ENCODE assay signal across 7 cellular contexts in the genomic region with DNA sequence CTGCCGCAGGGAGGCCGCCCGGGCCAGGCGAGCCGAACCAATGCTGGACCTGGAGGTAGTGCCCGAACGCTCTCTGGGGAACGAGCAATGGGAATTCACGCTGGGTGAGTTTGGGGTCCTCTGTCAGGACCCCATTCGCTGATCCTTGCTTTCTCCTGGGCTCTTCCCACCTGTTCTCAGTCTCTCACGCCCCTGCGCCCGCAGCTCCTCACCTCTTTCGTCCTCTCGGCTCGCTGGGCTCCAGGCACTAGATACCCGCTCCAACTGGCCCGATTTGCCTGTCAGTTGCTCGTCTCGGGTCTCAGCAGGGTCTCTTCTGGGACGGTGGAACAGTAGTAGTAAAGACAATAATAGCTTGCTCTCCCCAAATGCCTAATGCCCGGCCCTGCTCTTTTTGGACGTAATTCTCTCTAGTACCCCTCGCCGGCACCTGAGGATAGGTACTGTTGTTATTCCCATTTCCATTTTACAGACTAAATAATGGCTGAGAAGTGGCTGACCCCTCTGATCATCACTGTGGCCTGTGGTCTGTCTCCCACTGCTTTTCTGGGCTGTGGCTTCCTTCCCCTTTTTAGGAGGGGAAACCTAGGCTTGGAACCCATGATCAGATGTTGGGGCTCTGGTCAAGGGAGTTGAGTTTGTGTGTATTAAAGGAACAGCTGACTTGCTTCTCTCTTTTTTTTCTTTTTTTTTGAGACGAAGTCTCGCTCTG. TPM values are rescaled to one million over a fixed set of nuclear protein-coding genes. Genes with fewer than 3 reads are reported as not detected.
DNase-seq lines count a peak whose midpoint lies in the region; ATAC-seq and TF ChIP-seq lines count a peak whose summit lies in the region.

No MANE protein-coding gene starts in this region.

- peak; percentile 37 for ATAC-seq in GM18502 (IDR thresholded peaks at IDR 0.05; ENCODE audit: poor library complexity, unreplicated experiment)
- peak; percentile 10 for ATAC-seq in HG02852 (IDR thresholded peaks at IDR 0.05; ENCODE audit: unreplicated experiment)

- H3K27ac ChIP-seq in esophagus squamous epithelium, result peak overlapping the region; percentile 79 to 89 (median 84)
- H3K27ac ChIP-seq in neutrophil, result peak overlapping the region; percentile 81

- H3K36me3 ChIP-seq in esophagus squamous epithelium (peaks cover 0 to 3% (median 0%) of the 10 kb centered on the region in 3 donors), neutrophil (no peaks in the 10 kb centered on the region)

- no peaks in the 10 kb centered on the region for H3K9me3 ChIP-seq in esophagus squamous epithelium
- H3K9me3 ChIP-seq in neutrophil, result no peaks in the 10 kb centered on the region

- no peak for TF ChIP-seq POLR2A in esophagus squamous epithelium (IDR thresholded peaks at IDR 0.05)

- H3K4me3 ChIP-seq in esophagus squamous epithelium (peak overlapping the region; percentile 80 to 99 (median 86)), neutrophil (ENCODE audit: low read depth in 1 of 2, low read length in 1 of 2) (peak overlapping the region; percentile 82 to 98)

- TF ChIP-seq CTCF in esophagus squamous epithelium (IDR thresholded peaks at IDR 0.05) (no peak), neutrophil (IDR thresholded peaks at IDR 0.05) (no peak)

- WGBS in esophagus squamous epithelium, 2 donors, result 6 to 9% methylated on average over 17 to 27 of the region's 27 CpGs

- intact Hi-C loops in esophagus squamous epithelium (cut with DNase I), result no loop called here

- H3K27me3 ChIP-seq in esophagus squamous epithelium, result no peaks in the 10 kb centered on the region
- H3K27me3 ChIP-seq in neutrophil, result no peaks in the 10 kb centered on the region

- H3K4me1 ChIP-seq in esophagus squamous epithelium (peaks cover 22 to 77% (median 49%) of the 10 kb centered on the region in 3 donors), neutrophil (ENCODE audit: control insufficient read depth in 1 of 2, insufficient read depth in 1 of 2, low read depth in 1 of 2, low read length in 1 of 2) (peaks cover 43 to 57% of the 10 kb centered on the region in 2 experiments)

- DNase-seq in SKM-1 treated with dmso at 0.1 percent for 144 hours (lab: John Stamatoyannopoulos, UW; ENCODE audit: unreplicated experiment), result peak; percentile 80
- DNase-seq in esophagus squamous epithelium (lab: John Stamatoyannopoulos, UW), result no peak
- DNase-seq in T-helper 9 cell, result no peak
- no peak for DNase-seq in NCI-H2196 (lab: John Stamatoyannopoulos, UW; ENCODE audit: unreplicated experiment)

RNA-seq across cellular contexts. Expression of gene PHAF1, which starts 0.6 kb away (rescaled TPM):
- 10 to 100 TPM; 14.2 to 22.5 (median 19.3) TPM for total RNA-seq in esophagus squamous epithelium

RNA-seq across cellular contexts. Expression of gene B3GNT9, which starts 40.5 kb away (rescaled TPM):
- 10 to 100 TPM in 2 of 4 donors, 1 to 10 TPM in 2; 4.1 to 13.1 (median 8.4) TPM for total RNA-seq in esophagus squamous epithelium

RNA-seq across cellular contexts. Expression of gene TRADD, which starts 49.4 kb away (rescaled TPM):
- total RNA-seq in esophagus squamous epithelium, result 10 to 100 TPM; 27.7 to 39.8 (median 35.5) TPM

RNA-seq across cellular contexts. Expression of gene FBXL8, which starts 49.5 kb away (rescaled TPM):
- total RNA-seq in esophagus squamous epithelium, result 10 to 100 TPM in 3 of 4 donors, 1 to 10 TPM in 1; 10.0 to 34.5 (median 19.9) TPM

RNA-seq across cellular contexts. Expression of gene HSF4, which starts 54.3 kb away (rescaled TPM):
- 10 to 100 TPM in 3 of 4 donors, 1 to 10 TPM in 1; 3.7 to 59.5 (median 19.6) TPM for total RNA-seq in esophagus squamous epithelium
